Comparison of ENCODE assay signal across 1 cellular context in genomic region chr1:9009438-9010366, GRCh38.
A peak's percentile ranks its signal among the peaks of the same experiment; 100 is the strongest.
TF ChIP-seq lines count a peak whose summit lies in the region.

No MANE protein-coding gene starts in this region.

TF ChIP-seq in WTC11, 78 proteins besides CTCF, POLR2A, EP300 and RAD21 (continued from another document):
- TF ChIP-seq ZNF532 (CRISPR knock-in tag; IDR thresholded peaks at IDR 0.05; ENCODE audit: borderline replicate concordance) = peak; percentile 98
